In the genomic region with DNA sequence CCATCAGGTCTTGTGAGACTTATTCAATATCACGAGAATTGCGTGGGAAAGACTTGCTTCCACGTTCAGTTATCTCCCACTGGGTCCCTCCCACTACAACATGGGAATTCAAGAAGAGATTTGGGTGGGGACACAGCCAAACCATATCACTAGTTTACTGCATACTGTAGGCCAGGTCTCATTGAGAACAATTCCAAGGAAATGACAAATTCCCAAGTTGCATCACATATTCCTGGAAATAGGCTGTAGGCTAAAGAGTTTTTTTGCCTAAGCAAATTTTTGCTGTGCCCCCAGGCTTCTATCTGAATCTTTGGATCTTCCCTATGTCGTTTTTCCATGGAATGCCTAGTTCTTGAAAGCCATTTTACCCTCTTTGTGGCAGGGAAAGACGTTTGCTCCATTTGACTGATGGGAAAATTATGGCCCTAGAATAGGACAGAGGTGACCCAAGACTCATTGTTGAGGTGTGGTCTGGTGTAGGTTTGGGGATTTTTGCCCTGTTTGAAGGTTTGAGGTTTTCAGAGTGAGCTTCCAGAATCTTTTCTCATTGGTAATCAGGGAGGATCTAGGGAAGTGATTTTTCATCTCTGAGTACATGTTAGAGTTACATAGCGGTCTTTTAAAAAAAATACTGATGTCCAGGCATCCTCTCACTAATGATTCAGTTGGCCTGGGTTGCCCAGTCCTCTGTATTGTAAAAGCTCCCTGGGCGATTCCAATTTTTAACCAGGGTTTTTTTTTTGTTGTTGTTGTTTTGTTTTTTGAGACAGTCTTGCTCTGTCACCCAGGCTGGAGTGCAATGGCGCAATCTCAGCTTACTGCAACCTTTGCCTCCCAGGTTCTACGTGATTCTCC, we compare ENCODE assay signal across 1 cellular context.
TF ChIP-seq lines count a peak whose summit lies in the region.

No MANE protein-coding gene starts in this region.

TF ChIP-seq in WTC11, 78 proteins besides CTCF, POLR2A, EP300 and RAD21 (continued from another document):
- TF ChIP-seq, protein P1, sequence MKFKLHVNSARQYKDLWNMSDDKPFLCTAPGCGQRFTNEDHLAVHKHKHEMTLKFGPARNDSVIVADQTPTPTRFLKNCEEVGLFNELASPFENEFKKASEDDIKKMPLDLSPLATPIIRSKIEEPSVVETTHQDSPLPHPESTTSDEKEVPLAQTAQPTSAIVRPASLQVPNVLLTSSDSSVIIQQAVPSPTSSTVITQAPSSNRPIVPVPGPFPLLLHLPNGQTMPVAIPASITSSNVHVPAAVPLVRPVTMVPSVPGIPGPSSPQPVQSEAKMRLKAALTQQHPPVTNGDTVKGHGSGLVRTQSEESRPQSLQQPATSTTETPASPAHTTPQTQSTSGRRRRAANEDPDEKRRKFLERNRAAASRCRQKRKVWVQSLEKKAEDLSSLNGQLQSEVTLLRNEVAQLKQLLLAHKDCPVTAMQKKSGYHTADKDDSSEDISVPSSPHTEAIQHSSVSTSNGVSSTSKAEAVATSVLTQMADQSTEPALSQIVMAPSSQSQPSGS (CRISPR knock-in tag; IDR thresholded peaks at IDR 0.05; ENCODE audit: borderline replicate concordance, low read depth): no peak
- TF ChIP-seq ELF4 (CRISPR knock-in tag; IDR thresholded peaks at IDR 0.05; ENCODE audit: low read depth) (no peak), ZNF138 (CRISPR knock-in tag; conservative IDR thresholded peaks at IDR 0.05) (no peak), ZNF423 (CRISPR knock-in tag; IDR thresholded peaks at IDR 0.05) (no peak), ZNF121 (CRISPR knock-in tag; IDR thresholded peaks at IDR 0.05) (no peak), RORB (CRISPR knock-in tag; IDR thresholded peaks at IDR 0.05) (no peak)
- TF ChIP-seq, protein P2, sequence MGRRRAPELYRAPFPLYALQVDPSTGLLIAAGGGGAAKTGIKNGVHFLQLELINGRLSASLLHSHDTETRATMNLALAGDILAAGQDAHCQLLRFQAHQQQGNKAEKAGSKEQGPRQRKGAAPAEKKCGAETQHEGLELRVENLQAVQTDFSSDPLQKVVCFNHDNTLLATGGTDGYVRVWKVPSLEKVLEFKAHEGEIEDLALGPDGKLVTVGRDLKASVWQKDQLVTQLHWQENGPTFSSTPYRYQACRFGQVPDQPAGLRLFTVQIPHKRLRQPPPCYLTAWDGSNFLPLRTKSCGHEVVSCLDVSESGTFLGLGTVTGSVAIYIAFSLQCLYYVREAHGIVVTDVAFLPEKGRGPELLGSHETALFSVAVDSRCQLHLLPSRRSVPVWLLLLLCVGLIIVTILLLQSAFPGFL (CRISPR knock-in tag; IDR thresholded peaks at IDR 0.05; ENCODE audit: borderline replicate concordance): no peak
- TF ChIP-seq, protein P3, sequence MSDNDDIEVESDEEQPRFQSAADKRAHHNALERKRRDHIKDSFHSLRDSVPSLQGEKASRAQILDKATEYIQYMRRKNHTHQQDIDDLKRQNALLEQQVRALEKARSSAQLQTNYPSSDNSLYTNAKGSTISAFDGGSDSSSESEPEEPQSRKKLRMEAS (CRISPR knock-in tag; IDR thresholded peaks at IDR 0.05): no peak
- TF ChIP-seq, protein P4, sequence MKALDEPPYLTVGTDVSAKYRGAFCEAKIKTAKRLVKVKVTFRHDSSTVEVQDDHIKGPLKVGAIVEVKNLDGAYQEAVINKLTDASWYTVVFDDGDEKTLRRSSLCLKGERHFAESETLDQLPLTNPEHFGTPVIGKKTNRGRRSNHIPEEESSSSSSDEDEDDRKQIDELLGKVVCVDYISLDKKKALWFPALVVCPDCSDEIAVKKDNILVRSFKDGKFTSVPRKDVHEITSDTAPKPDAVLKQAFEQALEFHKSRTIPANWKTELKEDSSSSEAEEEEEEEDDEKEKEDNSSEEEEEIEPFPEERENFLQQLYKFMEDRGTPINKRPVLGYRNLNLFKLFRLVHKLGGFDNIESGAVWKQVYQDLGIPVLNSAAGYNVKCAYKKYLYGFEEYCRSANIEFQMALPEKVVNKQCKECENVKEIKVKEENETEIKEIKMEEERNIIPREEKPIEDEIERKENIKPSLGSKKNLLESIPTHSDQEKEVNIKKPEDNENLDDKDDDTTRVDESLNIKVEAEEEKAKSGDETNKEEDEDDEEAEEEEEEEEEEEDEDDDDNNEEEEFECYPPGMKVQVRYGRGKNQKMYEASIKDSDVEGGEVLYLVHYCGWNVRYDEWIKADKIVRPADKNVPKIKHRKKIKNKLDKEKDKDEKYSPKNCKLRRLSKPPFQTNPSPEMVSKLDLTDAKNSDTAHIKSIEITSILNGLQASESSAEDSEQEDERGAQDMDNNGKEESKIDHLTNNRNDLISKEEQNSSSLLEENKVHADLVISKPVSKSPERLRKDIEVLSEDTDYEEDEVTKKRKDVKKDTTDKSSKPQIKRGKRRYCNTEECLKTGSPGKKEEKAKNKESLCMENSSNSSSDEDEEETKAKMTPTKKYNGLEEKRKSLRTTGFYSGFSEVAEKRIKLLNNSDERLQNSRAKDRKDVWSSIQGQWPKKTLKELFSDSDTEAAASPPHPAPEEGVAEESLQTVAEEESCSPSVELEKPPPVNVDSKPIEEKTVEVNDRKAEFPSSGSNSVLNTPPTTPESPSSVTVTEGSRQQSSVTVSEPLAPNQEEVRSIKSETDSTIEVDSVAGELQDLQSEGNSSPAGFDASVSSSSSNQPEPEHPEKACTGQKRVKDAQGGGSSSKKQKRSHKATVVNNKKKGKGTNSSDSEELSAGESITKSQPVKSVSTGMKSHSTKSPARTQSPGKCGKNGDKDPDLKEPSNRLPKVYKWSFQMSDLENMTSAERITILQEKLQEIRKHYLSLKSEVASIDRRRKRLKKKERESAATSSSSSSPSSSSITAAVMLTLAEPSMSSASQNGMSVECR (CRISPR knock-in tag; IDR thresholded peaks at IDR 0.05; ENCODE audit: borderline replicate concordance): no peak
- TF ChIP-seq, protein P5, sequence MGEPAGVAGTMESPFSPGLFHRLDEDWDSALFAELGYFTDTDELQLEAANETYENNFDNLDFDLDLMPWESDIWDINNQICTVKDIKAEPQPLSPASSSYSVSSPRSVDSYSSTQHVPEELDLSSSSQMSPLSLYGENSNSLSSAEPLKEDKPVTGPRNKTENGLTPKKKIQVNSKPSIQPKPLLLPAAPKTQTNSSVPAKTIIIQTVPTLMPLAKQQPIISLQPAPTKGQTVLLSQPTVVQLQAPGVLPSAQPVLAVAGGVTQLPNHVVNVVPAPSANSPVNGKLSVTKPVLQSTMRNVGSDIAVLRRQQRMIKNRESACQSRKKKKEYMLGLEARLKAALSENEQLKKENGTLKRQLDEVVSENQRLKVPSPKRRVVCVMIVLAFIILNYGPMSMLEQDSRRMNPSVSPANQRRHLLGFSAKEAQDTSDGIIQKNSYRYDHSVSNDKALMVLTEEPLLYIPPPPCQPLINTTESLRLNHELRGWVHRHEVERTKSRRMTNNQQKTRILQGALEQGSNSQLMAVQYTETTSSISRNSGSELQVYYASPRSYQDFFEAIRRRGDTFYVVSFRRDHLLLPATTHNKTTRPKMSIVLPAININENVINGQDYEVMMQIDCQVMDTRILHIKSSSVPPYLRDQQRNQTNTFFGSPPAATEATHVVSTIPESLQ (CRISPR knock-in tag; IDR thresholded peaks at IDR 0.05): no peak
